24 cellular contexts compared by ENCODE assay signal in the genomic region with DNA sequence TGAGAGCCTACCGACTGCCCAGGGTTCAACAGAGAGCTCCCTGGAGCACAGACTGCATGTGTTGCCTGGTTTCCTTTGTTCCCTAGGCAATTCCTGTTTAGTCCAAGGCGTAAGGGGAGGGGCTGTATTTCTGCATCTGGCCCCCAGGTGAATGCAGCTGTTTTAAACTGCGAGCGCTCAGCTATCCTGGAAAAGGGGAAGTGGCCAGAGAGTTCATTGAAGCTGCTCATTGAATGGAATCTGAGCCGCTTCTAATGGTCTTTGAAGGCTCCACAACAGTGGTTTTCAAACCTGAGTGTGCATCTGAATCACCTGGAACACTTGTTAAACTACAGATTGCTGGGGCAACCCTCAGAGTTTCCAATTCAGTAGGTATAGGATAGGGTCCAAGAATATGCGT. TPM values are rescaled to one million over a fixed set of nuclear protein-coding genes. Genes with fewer than 3 reads are reported as not detected.
"Had no signal": no experiment of that assay in that cellular context is flagged by ENCODE, and none has a peak within 500 bp of the region (broad histone marks: within the 10 kb centered on the region; RNA-seq: fewer than 3 reads in every experiment).

No MANE protein-coding gene starts in this region.

- DNase-seq: activated B cell treated with CpG ODN at 0.5 μM for 24 hours; activated CD4-positive, alpha-beta T cell treated with anti-CD3 and anti-CD28 coated beads for 36 hours; activated CD4-positive, alpha-beta T cell treated with anti-CD3 and anti-CD28 coated beads, Interleukin-2, amount 50 U/mL, for 48 hours; activated effector memory CD4-positive, alpha-beta T cell treated with anti-CD3 and anti-CD28 coated beads, Interleukin-2, amount 50 U/mL, for 16 hours; activated naive CD4-positive, alpha-beta T cell treated with anti-CD3 and anti-CD28 coated beads, Interleukin-2, amount 10 ng/mL, durations not matched to agents 7 days and 5 days; amygdala; cerebellar nuclear complex; glutamatergic neuron; immature natural killer cell; left lung; naive thymus-derived CD4-positive, alpha-beta T cell; occipital lobe; posterior cingulate gyrus; sigmoid colon; stimulated activated CD4-positive, alpha-beta T cell treated with anti-CD3 and anti-CD28 coated beads, Interleukin-2, amount 100 ng/mL, for 48 hours; stimulated activated CD8-positive, alpha-beta memory T cell treated with anti-CD3 and anti-CD28 coated beads, Interleukin-4, amount 100 ng/mL, for 48 hours; stimulated activated naive B cell treated with anti-CD40 and anti-IgM and Interleukin-4, amounts not matched to agents 10 μg/mL and 1 μg/mL and 100 μg/mL, for 72 hours had no signal

- H3K4me3 ChIP-seq: coronary artery, esophagus muscularis mucosa, hepatocyte, left lung, lung, sigmoid colon, smooth muscle cell, vagina had no signal

- H3K9me3 ChIP-seq: esophagus muscularis mucosa, sigmoid colon, vagina had no signal

- H3K27ac ChIP-seq: coronary artery, esophagus muscularis mucosa, hepatocyte, left lung, sigmoid colon, vagina had no signal

- FAIRE-seq: frontal cortex had no signal

- H3K4me2 ChIP-seq: hepatocyte, smooth muscle cell had no signal

- H3K36me3 ChIP-seq: esophagus muscularis mucosa, left lung, sigmoid colon, vagina had no signal

- H3K4me1 ChIP-seq: left lung, sigmoid colon, vagina had no signal

- H3K27me3 ChIP-seq: esophagus muscularis mucosa, hepatocyte, sigmoid colon, vagina had no signal

RNA-seq across cellular contexts. Expression of a gene that starts 18.1 kb away (rescaled TPM):
- polyA plus RNA-seq: immature natural killer cell; naive thymus-derived CD4-positive, alpha-beta T cell; smooth muscle cell had no signal
